In the genomic region with DNA sequence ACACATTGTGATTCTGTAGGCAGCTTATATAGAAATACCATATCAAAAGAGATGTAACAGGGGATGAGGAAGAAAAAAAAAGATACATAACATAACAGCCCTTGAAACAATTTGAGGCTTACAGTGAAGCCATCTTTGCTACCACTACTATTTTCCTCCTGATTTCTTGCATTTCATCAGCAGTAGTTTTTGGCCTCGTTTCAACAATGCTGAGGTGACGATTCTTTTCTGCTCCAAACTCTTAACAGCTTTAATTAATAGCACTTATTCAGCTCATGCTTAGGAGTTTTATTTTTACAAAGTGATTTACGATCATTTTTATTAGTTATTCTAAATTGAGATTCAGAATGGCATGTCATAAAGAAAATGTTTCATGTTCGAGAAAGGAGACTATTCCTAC, we compare ENCODE assay signal across 21 cellular contexts.
"Had no signal": no experiment of that assay in that cellular context is flagged by ENCODE, and none has a peak within 500 bp of the region (broad histone marks: within the 10 kb centered on the region; RNA-seq: fewer than 3 reads in every experiment).

No MANE protein-coding gene starts in this region.

- H3K27ac ChIP-seq: dorsolateral prefrontal cortex, gastrocnemius medialis, heart right ventricle, left ventricle myocardium inferior, lower lobe of right lung had no signal

- H3K4me1 Mint-ChIP-seq: memory B cell had no signal

- H3K4me1 ChIP-seq: gastrocnemius medialis, heart right ventricle, left ventricle myocardium inferior, lower lobe of right lung had no signal

- H3K27me3 Mint-ChIP-seq: type B pancreatic cell had no signal

- H3K36me3 ChIP-seq: gastrocnemius medialis, heart right ventricle, left ventricle myocardium inferior, lower lobe of right lung had no signal

- ATAC-seq: esophagus mucosa, gastrocnemius medialis, heart right ventricle, lower lobe of right lung, natural killer cell, right cardiac atrium had no signal

- H3K4me3 Mint-ChIP-seq: memory B cell, mesothelial cell of epicardium, natural killer cell, neural crest cell, type B pancreatic cell had no signal

- FAIRE-seq: urothelium cell line had no signal

- H3K27me3 ChIP-seq: gastrocnemius medialis had no signal

- DNase-seq: cortex of kidney; dorsolateral prefrontal cortex; effector CD8-positive, alpha-beta T cell; gastrocnemius medialis; heart right ventricle; hypothalamus; islet precursor cell; left ventricle myocardium inferior; lower lobe of right lung; natural killer cell; posterior cingulate gyrus; right cardiac atrium; stimulated activated CD4-positive, alpha-beta T cell treated with anti-CD3 and anti-CD28 coated beads, Interleukin-2, amount 100 ng/mL, for 48 hours; stimulated activated naive CD4-positive, alpha-beta T cell treated with Interleukin-2 at 50 U/mL for 16 hours had no signal

- H3K9me3 Mint-ChIP-seq: memory B cell, mesothelial cell of epicardium, natural killer cell, neural crest cell, type B pancreatic cell had no signal

- H3K4me3 ChIP-seq: dorsolateral prefrontal cortex, gastrocnemius medialis, heart right ventricle, left ventricle myocardium inferior, lower lobe of right lung, smooth muscle cell had no signal

- H3K36me3 Mint-ChIP-seq: memory B cell, mesothelial cell of epicardium, natural killer cell, type B pancreatic cell had no signal

- H3K27ac Mint-ChIP-seq: memory B cell, mesothelial cell of epicardium, natural killer cell, type B pancreatic cell had no signal

- H3K9me3 ChIP-seq: gastrocnemius medialis, heart right ventricle, left ventricle myocardium inferior, lower lobe of right lung had no signal

- H3K4me2 ChIP-seq: smooth muscle cell had no signal
